ENCODE assay signal across 21 cellular contexts in genomic region chr7:20929199-20929598, GRCh38.
DNase-seq lines count a peak whose midpoint lies in the region; ATAC-seq, FAIRE-seq and TF ChIP-seq lines count a peak whose summit lies in the region.
"Had no signal": no experiment of that assay in that cellular context is flagged by ENCODE, and none has a peak within 500 bp of the region (broad histone marks: within the 10 kb centered on the region; RNA-seq: fewer than 3 reads in every experiment).

No MANE protein-coding gene starts in this region.

- H3K79me2 ChIP-seq in Loucy (ENCODE audit: insufficient read depth, low read length), result no peaks in the 10 kb centered on the region

- no peaks in the 10 kb centered on the region; the same call in 1 of the 2 replicates for H3K9me3 ChIP-seq in Loucy (ENCODE audit: insufficient read depth, low read depth, low read length)
- H3K9me3 ChIP-seq: BE2C, BLaER1 had no signal

- peak overlapping the region; percentile 70 for H3K4me2 ChIP-seq in Loucy (ENCODE audit: low read depth, low read length, poor library complexity, severe bottlenecking)
- H3K4me2 ChIP-seq: BLaER1 had no signal

- H3F3A ChIP-seq in Loucy (ENCODE audit: low read depth), result peaks cover 5% of the 10 kb centered on the region

- no peak for TF ChIP-seq CTCF in Loucy (conservative IDR thresholded peaks at IDR 0.05; ENCODE audit: low read length)

- H3K9me2 ChIP-seq in Loucy (replicated peaks; ENCODE audit: low read depth, low read length), result no peaks in the 10 kb centered on the region

- no peaks in the 10 kb centered on the region for H3K36me3 ChIP-seq in Loucy (ENCODE audit: insufficient read depth, low read length)
- H3K36me3 ChIP-seq: BE2C, BLaER1 had no signal

- H3K9ac ChIP-seq in Loucy (ENCODE audit: low read depth, low read length, poor library complexity, severe bottlenecking), result no peak overlapping the region
- H3K9ac ChIP-seq: BLaER1 had no signal

- DNase-seq in NCI-H69 (lab: John Stamatoyannopoulos, UW) (peak; percentile 34), left lobe of liver (ENCODE audit: low spot score) (peak; percentile 46), NCI-H524 treated with DMSO at 0.1 percent for 48 hours (lab: John Stamatoyannopoulos, UW) (no peak), frontal cortex (ENCODE audit: low spot score in 2 of 2) (no peak)
- DNase-seq: 8988T; ACHN; BE2C; C1 segment of cervical spinal cord; CD4-positive, alpha-beta memory T cell; CD4-positive, CD25-positive, alpha-beta regulatory T cell; CD8-positive, alpha-beta memory T cell; COR-L47; DMS79 treated with DMSO at 0.1 percent for 48 hours; GF-D8 had no signal

- H4K20me1 ChIP-seq in Loucy (ENCODE audit: insufficient read depth, low read length, poor library complexity, severe bottlenecking), result no peaks in the 10 kb centered on the region
- H4K20me1 ChIP-seq: BLaER1 had no signal

- no peak for FAIRE-seq in frontal cortex (lab: Jason Lieb, UNC)
- FAIRE-seq: A204.1, D721Med, G401.6, GM12891 had no signal

- no peaks in the 10 kb centered on the region for H3K27me3 ChIP-seq in Loucy (ENCODE audit: insufficient read depth, low read length, poor library complexity, severe bottlenecking)
- H3K27me3 ChIP-seq: BE2C, BLaER1 had no signal

- H3K4me1 ChIP-seq in Loucy (ENCODE audit: insufficient read depth, low read length, poor library complexity, severe bottlenecking), result peaks cover 21% of the 10 kb centered on the region
- H3K4me1 ChIP-seq: BE2C, BLaER1 had no signal

- no peak overlapping the region for H3K4me3 ChIP-seq in Loucy (ENCODE audit: low read length, poor library complexity, severe bottlenecking)
- H3K4me3 ChIP-seq: BLaER1 had no signal

- ATAC-seq in left lobe of liver, result peak; percentile 80
- ATAC-seq in GM18909 (IDR thresholded peaks at IDR 0.05; ENCODE audit: poor library complexity, unreplicated experiment), result no peak

- H2AFZ ChIP-seq in Loucy (ENCODE audit: low read length), result no peak overlapping the region

Comparison
In these comparisons a context has a peak if more than half of its experiments do, and no peak if none do; other contexts are left out.
1. DNase-seq: peak in NCI-H69 (single experiment) and left lobe of liver (single experiment); none in NCI-H524 treated with DMSO at 0.1 percent for 48 hours (single experiment) and frontal cortex (0 of 2).